ENCODE assay signal across 1 cellular context in the genomic region with DNA sequence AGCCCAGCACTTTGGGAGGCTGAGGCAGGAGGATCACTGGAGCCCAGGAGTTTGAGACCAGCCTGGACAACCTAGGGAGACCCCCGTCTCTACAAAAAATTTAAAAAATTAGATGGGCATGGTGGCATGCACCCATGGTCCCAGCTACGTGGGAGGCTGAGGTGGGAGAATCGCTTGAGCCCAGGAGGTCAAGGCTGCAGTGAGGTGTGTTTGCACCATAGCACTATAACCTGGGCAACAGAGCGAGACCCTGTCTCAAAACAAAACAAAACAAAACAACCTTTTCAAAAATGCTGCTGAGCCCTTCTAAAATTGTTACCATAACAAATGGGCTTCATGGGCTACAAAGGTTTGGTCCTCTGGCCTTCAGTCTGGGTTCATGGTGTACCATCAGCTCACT.
TF ChIP-seq lines count a peak whose summit lies in the region.

No MANE protein-coding gene starts in this region.

TF ChIP-seq in HCT116, 20 proteins besides CTCF, POLR2A, EP300 and RAD21:
- no peak for TF ChIP-seq ELF1 (IDR thresholded peaks at IDR 0.05; ENCODE audit: borderline replicate concordance, low read depth)
- no peak for TF ChIP-seq EGR1 (IDR thresholded peaks at IDR 0.05; ENCODE audit: low read depth)
- no peak for TF ChIP-seq CEBPB (IDR thresholded peaks at IDR 0.05; ENCODE audit: low read depth)
- no peak for TF ChIP-seq POLR2AphosphoS5 (IDR thresholded peaks at IDR 0.05; ENCODE audit: low read depth, low read length)
- no peak for TF ChIP-seq EZH2phosphoT487 (IDR thresholded peaks at IDR 0.05; ENCODE audit: borderline replicate concordance)
- no peak for TF ChIP-seq YY1 (IDR thresholded peaks at IDR 0.05; ENCODE audit: extremely low read depth, insufficient replicate concordance, low read depth, low read length)
- TF ChIP-seq ZNF274 (IDR thresholded peaks at IDR 0.05; ENCODE audit: low read depth, low read length): no peak
- no peak for TF ChIP-seq ZBTB33 (IDR thresholded peaks at IDR 0.05; ENCODE audit: extremely low read depth, insufficient replicate concordance, low read length)
- no peak for TF ChIP-seq FOSL1 (IDR thresholded peaks at IDR 0.05; ENCODE audit: low read depth)
- TF ChIP-seq JUND (IDR thresholded peaks at IDR 0.05): no peak
- TF ChIP-seq REST (IDR thresholded peaks at IDR 0.05; ENCODE audit: low read depth): no peak
- TF ChIP-seq TCF7L2 (IDR thresholded peaks at IDR 0.05; ENCODE audit: borderline replicate concordance, extremely low read depth, insufficient read depth, insufficient read length): no peak
